ENCODE assay signal across 8 cellular contexts in genomic region chr18:23689031-23689615, GRCh38. TPM values are rescaled to one million over a fixed set of nuclear protein-coding genes. Genes with fewer than 3 reads are reported as not detected.
A peak's percentile ranks its signal among the peaks of the same experiment; 100 is the strongest.
DNase-seq lines count a peak whose midpoint lies in the region; ATAC-seq, FAIRE-seq and TF ChIP-seq lines count a peak whose summit lies in the region.

LAMA3 (plus strand) TSS chr18:23689453; CDS start chr18:23689684, 231 bp downstream.

- peak; percentile 79 to 89 for ATAC-seq in A549
- ATAC-seq in GM19324 (IDR thresholded peaks at IDR 0.05; ENCODE audit: low FRiP score, unreplicated experiment) = peak; percentile 66
- peak; percentile 88 for ATAC-seq in aorta (ENCODE audit: low FRiP score)

- H3K4me1 ChIP-seq in A549 = peaks cover 31% of the 10 kb centered on the region
- no peaks in the 10 kb centered on the region for H3K4me1 ChIP-seq in aorta (ENCODE audit: control insufficient read depth in 1 of 2, insufficient read depth in 2 of 2, low read length in 2 of 2)

- peak; percentile 35 for TF ChIP-seq POLR2A in A549 (IDR thresholded peaks at IDR 0.05; ENCODE audit: low read length)

- no peaks in the 10 kb centered on the region for H3K9me3 Mint-ChIP-seq in nephron

- POLR2A ChIA-PET in A549 (lab: Yijun Ruan, JAX) = no interaction called here

- peak in 1 of 2 experiments; percentile 47; a peak in 3 of 5 replicates for TF ChIP-seq RAD21 in A549 (conservative IDR thresholded peaks at IDR 0.05 in 1 of 2, IDR thresholded peaks at IDR 0.05 in 1 of 2)

- H3K27me3 Mint-ChIP-seq in nephron (ENCODE audit: low read depth) = peaks cover 81% of the 10 kb centered on the region

- TF ChIP-seq CTCF in A549 (IDR thresholded peaks at IDR 0.05) (peak; percentile 31; the same call in 2 of the 3 replicates), fibroblast of villous mesenchyme (IDR thresholded peaks at IDR 0.05; ENCODE audit: insufficient read depth, low read depth, low read length) (peak; percentile 7), nephron (IDR thresholded peaks at IDR 0.05; ENCODE audit: unreplicated experiment in 3 of 3) (no peak)

- no peaks in the 10 kb centered on the region for H3K36me3 Mint-ChIP-seq in nephron (ENCODE audit: low read depth)

- peak within 1 kb of the TSS; percentile 88 for H3K4me2 ChIP-seq in A549

- no peak for TF ChIP-seq EP300 in A549 (IDR thresholded peaks at IDR 0.05)

- no peaks in the 10 kb centered on the region for H3K36me3 ChIP-seq in aorta (ENCODE audit: control insufficient read depth in 1 of 2, insufficient read depth in 2 of 2, low read length in 1 of 2)

- no peaks in the 10 kb centered on the region for H3K27me3 ChIP-seq in aorta (ENCODE audit: control insufficient read depth in 1 of 2, insufficient read depth in 2 of 2, low read length in 1 of 2)

- peak within 1 kb of the TSS; percentile 69 to 79 (median 74) for H3K4me3 Mint-ChIP-seq in nephron

- H3K4me1 Mint-ChIP-seq in nephron = peaks cover 7% of the 10 kb centered on the region

- CTCF ChIA-PET in A549 (lab: Yijun Ruan, JAX) = interaction anchor here (0.6 to 2.6 kb wide), 7 partner anchors 10 to 67 kb away, joined by 3 to 11 read pairs (median 3); no protein-coding TSS in a partner anchor

- intact Hi-C loops in aorta (cut with DNase I) = no loop called here

- H3K27ac ChIP-seq in A549 (peak within 1 kb of the TSS; percentile 84 to 97), aorta (ENCODE audit: low read depth in 1 of 2, low read length in 2 of 2) (no peak within 1 kb of the TSS)

- peak; percentile 46 to 65 for DNase-seq in A549 (ENCODE audit: low read depth in 1 of 2, low spot score in 1 of 2)
- DNase-seq in NCI-H226 = peak; percentile 88
- peak; percentile 43 to 56 for DNase-seq in activated T-cell treated with anti-CD3 and anti-CD28 coated beads, Interleukin-2, amount 50 U/mL, for 48 hours
- DNase-seq in fibroblast of villous mesenchyme (ENCODE audit: low read depth) = peak; percentile 29
- DNase-seq in aorta = peak; percentile 63 to 87
- no peak for DNase-seq in NCI-H2029 (lab: John Stamatoyannopoulos, UW)

- H3K4me3 ChIP-seq in A549 = peak within 1 kb of the TSS; percentile 67
- peak within 1 kb of the TSS; percentile 53 for H3K4me3 ChIP-seq in fibroblast of villous mesenchyme (ENCODE audit: low read depth, low read length)
- H3K4me3 ChIP-seq in aorta (ENCODE audit: low read length in 2 of 2) = peak within 1 kb of the TSS; percentile 27 to 70

- H3K27ac Mint-ChIP-seq in nephron = no peak within 1 kb of the TSS

- H3K9me3 ChIP-seq in A549 = peaks cover under 1% of the 10 kb centered on the region; the same call in 2 of the 3 replicates
- no peaks in the 10 kb centered on the region for H3K9me3 ChIP-seq in aorta (ENCODE audit: control insufficient read depth, low read length)

- WGBS in A549 (ENCODE audit: missing lambda C conversion rate) = 5% methylated on average over 22 of the region's 45 CpGs
- 1% methylated on average over 35 to 45 of the region's 45 CpGs for WGBS in aorta, 2 donors

- no peak for FAIRE-seq in A549 (lab: Jason Lieb, UNC)

TF ChIP-seq in A549, 52 proteins besides CTCF, POLR2A, EP300 and RAD21:
- TF ChIP-seq, protein P1, sequence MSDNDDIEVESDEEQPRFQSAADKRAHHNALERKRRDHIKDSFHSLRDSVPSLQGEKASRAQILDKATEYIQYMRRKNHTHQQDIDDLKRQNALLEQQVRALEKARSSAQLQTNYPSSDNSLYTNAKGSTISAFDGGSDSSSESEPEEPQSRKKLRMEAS (IDR thresholded peaks at IDR 0.05) = peak; percentile 65; the same call in 1 of the 2 replicates
- TF ChIP-seq SMC3 (IDR thresholded peaks at IDR 0.05) (peak; percentile 55), FOSL2 (IDR thresholded peaks at IDR 0.05) (no peak), FOSL2 (CRISPR knock-in tag; IDR thresholded peaks at IDR 0.05) (no peak)
- TF ChIP-seq, protein P2, sequence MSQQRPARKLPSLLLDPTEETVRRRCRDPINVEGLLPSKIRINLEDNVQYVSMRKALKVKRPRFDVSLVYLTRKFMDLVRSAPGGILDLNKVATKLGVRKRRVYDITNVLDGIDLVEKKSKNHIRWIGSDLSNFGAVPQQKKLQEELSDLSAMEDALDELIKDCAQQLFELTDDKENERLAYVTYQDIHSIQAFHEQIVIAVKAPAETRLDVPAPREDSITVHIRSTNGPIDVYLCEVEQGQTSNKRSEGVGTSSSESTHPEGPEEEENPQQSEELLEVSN (IDR thresholded peaks at IDR 0.05; ENCODE audit: borderline replicate concordance, low read depth) = peak; percentile 89

RNA-seq across cellular contexts. Expression of gene LAMA3, which starts in this region (rescaled TPM):
- polyA plus RNA-seq in A549 (2011; rRNA removed) = 31.0 and 40.1 TPM in 2 replicates
- 9.6 and 11.6 TPM in 2 replicates for polyA plus RNA-seq in A549 (2012; cell fraction: cytosol; rRNA removed)
- 26.8 and 38.7 TPM in 2 replicates for polyA plus RNA-seq in A549 (2012; cell fraction: nucleus; rRNA removed)
- 18.2 to 24.1 TPM (median 19.4 TPM) in 3 replicates for polyA plus RNA-seq in A549 (2017; fragmentation: RNase III; extraction: RNeasy Plus Mini Kit Qiagen cat#74134 plus additional on column Dnase treatment)
- 41.6 and 42.2 TPM in 2 replicates for polyA minus RNA-seq in A549 (2011; rRNA and poly(A)+ RNA removed)
- total RNA-seq in fibroblast of villous mesenchyme = 2.6 and 5.2 TPM in 2 replicates
- total RNA-seq in aorta = 10 to 100 TPM; 14.2 to 29.0 TPM
- polyA plus RNA-seq in aorta = 10 to 100 TPM in 1 of 2 donors, 1 to 10 TPM in 1; 3.4 to 21.0 TPM

Comparison
In these comparisons a context has a peak if more than half of its experiments do, and no peak if none do; other contexts are left out.
1. H3K27ac ChIP-seq: peak in A549 (2 of 2); none in aorta (0 of 2).
2. CTCF ChIP-seq: peak in A549 (single experiment) and fibroblast of villous mesenchyme (single experiment); none in nephron (0 of 3).
3. Peak in every context shown above with its lines, with median percentiles within 50 percentile points of each other: ATAC-seq and H3K4me3 ChIP-seq.